ENCODE assay signal across 7 cellular contexts in genomic region chr17:74759243-74759801, GRCh38.
A peak's percentile ranks its signal among the peaks of the same experiment; 100 is the strongest.
DNase-seq lines count a peak whose midpoint lies in the region; ATAC-seq, FAIRE-seq and TF ChIP-seq lines count a peak whose summit lies in the region.

No MANE protein-coding gene starts in this region.

- peaks cover 90 to 95% of the 10 kb centered on the region in 2 donors for H3K4me1 ChIP-seq in duodenal mucosa (ENCODE audit: control insufficient read depth in 1 of 2, insufficient read depth in 2 of 2, low read length in 2 of 2)

- H3K36me3 ChIP-seq in duodenal mucosa (ENCODE audit: control insufficient read depth in 1 of 2, insufficient read depth in 2 of 2, low read length in 2 of 2) = peaks cover 9 to 20% of the 10 kb centered on the region in 2 donors

- no peaks in the 10 kb centered on the region for H3K9me3 ChIP-seq in duodenal mucosa (ENCODE audit: control insufficient read depth in 1 of 2, low read length in 2 of 2)

- peak; percentile 92 for FAIRE-seq in GM18507 (lab: Jason Lieb, UNC)

- peak overlapping the region; percentile 57 to 65 for H3K9ac ChIP-seq in duodenal mucosa (ENCODE audit: low read depth in 1 of 2, low read length in 2 of 2)

- ATAC-seq in HG02763 (IDR thresholded peaks at IDR 0.05; ENCODE audit: unreplicated experiment) (peak; percentile 60), SK-N-SH treated with all-trans-retinoic acid at 6 μM for 48 hours (peak; percentile 15), GM19351 (IDR thresholded peaks at IDR 0.05; ENCODE audit: unreplicated experiment) (no peak)

- DNase-seq in GM18507 (ENCODE audit: extremely low spot score, insufficient read length, low read depth) (no peak), NCI-H1930 (lab: John Stamatoyannopoulos, UW) (no peak)
- peak; percentile 62 for DNase-seq in stimulated activated CD8-positive, alpha-beta memory T cell treated with anti-CD3 and anti-CD28 coated beads, Interleukin-4, amount 100 ng/mL, for 48 hours

- H3K27me3 ChIP-seq in duodenal mucosa (ENCODE audit: control insufficient read depth in 1 of 2, insufficient read depth in 2 of 2, low read length in 2 of 2) = no peaks in the 10 kb centered on the region

- H3K4me3 ChIP-seq in duodenal mucosa (ENCODE audit: low read depth in 1 of 2, low read length in 2 of 2) = peak overlapping the region; percentile 53 to 58

- H3K27ac ChIP-seq in duodenal mucosa (ENCODE audit: low read depth, low read length) = no peak overlapping the region

TF ChIP-seq in SK-N-SH treated with all-trans-retinoic acid at 6 μM for 48 hours, 23 proteins besides CTCF, POLR2A, EP300 and RAD21:
- TF ChIP-seq ZC3H10 (CRISPR knock-in tag; IDR thresholded peaks at IDR 0.05) (no peak), ZNF70 (CRISPR knock-in tag; IDR thresholded peaks at IDR 0.05) (no peak), ESRRG (CRISPR knock-in tag; IDR thresholded peaks at IDR 0.05) (no peak), CSDC2 (CRISPR knock-in tag; IDR thresholded peaks at IDR 0.05) (no peak), CREB5 (CRISPR knock-in tag; IDR thresholded peaks at IDR 0.05; ENCODE audit: low read depth) (no peak), RARB (CRISPR knock-in tag; IDR thresholded peaks at IDR 0.05) (no peak), BACH2 (CRISPR knock-in tag; IDR thresholded peaks at IDR 0.05; ENCODE audit: borderline replicate concordance) (no peak)
